1 cellular context compared by ENCODE assay signal in genomic region chr20:47319517-47320252, GRCh38.
TF ChIP-seq lines count a peak whose summit lies in the region.

No MANE protein-coding gene starts in this region.

TF ChIP-seq in WTC11, 78 proteins besides CTCF, POLR2A, EP300 and RAD21 (continued from another document):
- TF ChIP-seq ZBTB43 (CRISPR knock-in tag; IDR thresholded peaks at IDR 0.05) (no peak; the same call in 1 of the 2 replicates), ESRRA (CRISPR knock-in tag; IDR thresholded peaks at IDR 0.05; ENCODE audit: borderline replicate concordance) (no peak), PRDM15 (CRISPR knock-in tag; IDR thresholded peaks at IDR 0.05) (no peak), GTF2I (CRISPR knock-in tag; conservative IDR thresholded peaks at IDR 0.05) (no peak), TEAD1 (CRISPR knock-in tag; IDR thresholded peaks at IDR 0.05) (peak; percentile 94; the same call in 1 of the 2 replicates), ZNF317 (CRISPR knock-in tag; IDR thresholded peaks at IDR 0.05; ENCODE audit: borderline replicate concordance, low read depth) (no peak), CBFB (CRISPR knock-in tag; IDR thresholded peaks at IDR 0.05; ENCODE audit: low read depth) (no peak), FOXP1 (CRISPR knock-in tag; IDR thresholded peaks at IDR 0.05; ENCODE audit: borderline replicate concordance) (no peak), ATF6 (CRISPR knock-in tag; IDR thresholded peaks at IDR 0.05) (no peak), STAT6 (CRISPR knock-in tag; conservative IDR thresholded peaks at IDR 0.05; ENCODE audit: low read depth) (no peak), AR (CRISPR knock-in tag; IDR thresholded peaks at IDR 0.05) (no peak), ZNF425 (CRISPR knock-in tag; conservative IDR thresholded peaks at IDR 0.05) (no peak; the same call in 1 of the 2 replicates), NFYB (CRISPR knock-in tag; conservative IDR thresholded peaks at IDR 0.05; ENCODE audit: low read depth) (no peak), CDX4 (CRISPR knock-in tag; IDR thresholded peaks at IDR 0.05; ENCODE audit: borderline replicate concordance) (no peak), EMX1 (CRISPR knock-in tag; IDR thresholded peaks at IDR 0.05) (no peak), ELF4 (CRISPR knock-in tag; IDR thresholded peaks at IDR 0.05; ENCODE audit: low read depth) (no peak), NR2C2 (CRISPR knock-in tag; IDR thresholded peaks at IDR 0.05) (no peak), FOXJ3 (CRISPR knock-in tag; IDR thresholded peaks at IDR 0.05; ENCODE audit: borderline replicate concordance) (0 out of 2 replicates have a peak, but pooled peaks have one; percentile 13), OVOL2 (CRISPR knock-in tag; IDR thresholded peaks at IDR 0.05; ENCODE audit: borderline replicate concordance) (no peak), ZNF232 (CRISPR knock-in tag; IDR thresholded peaks at IDR 0.05) (no peak), FOXK1 (CRISPR knock-in tag; IDR thresholded peaks at IDR 0.05) (peak; percentile 90), ZSCAN18 (CRISPR knock-in tag; IDR thresholded peaks at IDR 0.05) (no peak), KAT7 (CRISPR knock-in tag; IDR thresholded peaks at IDR 0.05; ENCODE audit: borderline replicate concordance) (no peak), ZNF396 (CRISPR knock-in tag; IDR thresholded peaks at IDR 0.05; ENCODE audit: borderline replicate concordance) (no peak), RELA (CRISPR knock-in tag; IDR thresholded peaks at IDR 0.05; ENCODE audit: borderline replicate concordance) (no peak), PREB (CRISPR knock-in tag; IDR thresholded peaks at IDR 0.05; ENCODE audit: borderline replicate concordance) (no peak), ATF1 (CRISPR knock-in tag; IDR thresholded peaks at IDR 0.05) (no peak), SMAD3 (CRISPR knock-in tag; IDR thresholded peaks at IDR 0.05; ENCODE audit: borderline replicate concordance) (no peak), CREB1 (CRISPR knock-in tag; IDR thresholded peaks at IDR 0.05) (no peak)
